In genomic region chr12:79919762-79920161, GRCh38 we compare ENCODE assay signal across 26 cellular contexts.
"Had no signal": no experiment of that assay in that cellular context is flagged by ENCODE, and none has a peak within 500 bp of the region (broad histone marks: within the 10 kb centered on the region; RNA-seq: fewer than 3 reads in every experiment).

No MANE protein-coding gene starts in this region.

- H3K27me3 ChIP-seq: left lung, pancreas, sigmoid colon, spleen, tibial nerve, upper lobe of left lung, vagina had no signal

- H3K9me3 ChIP-seq: left lung, lower lobe of right lung, pancreas, prostate gland, sigmoid colon, spleen, tibial nerve, upper lobe of left lung, vagina had no signal

- DNase-seq: hippocampal formation; kidney; left colon; left lung; lower lobe of right lung; mammary epithelial cell; mesenchymal stem cell; naive thymus-derived CD8-positive, alpha-beta T cell; nucleus accumbens; pancreas; posterior cingulate gyrus; retina; right cardiac atrium; sigmoid colon; small intestine; spleen; stimulated activated CD4-positive, alpha-beta T cell treated with anti-CD3 and anti-CD28 coated beads, Interleukin-2, amount 100 ng/mL, for 48 hours; stimulated activated CD4-positive, alpha-beta T cell treated with anti-CD3 and anti-CD28 coated beads, Interleukin-4, amount 100 ng/mL, for 4 hours; stimulated activated CD8-positive, alpha-beta memory T cell treated with anti-CD3 and anti-CD28 coated beads, Interleukin-4, amount 100 ng/mL, for 48 hours; stimulated activated naive CD4-positive, alpha-beta T cell treated with Interleukin-2 at 50 U/mL for 16 hours; stimulated activated naive CD8-positive, alpha-beta T cell treated with anti-CD3 and anti-CD28 coated beads, Interleukin-15, amount 100 ng/mL, for 72 hours; substantia nigra; upper lobe of left lung had no signal

- FAIRE-seq: kidney, pancreas, small intestine had no signal

- H3K4me3 ChIP-seq: left lung, lower lobe of right lung, pancreas, prostate gland, sigmoid colon, tibial nerve, upper lobe of left lung, vagina had no signal

- H3K27ac ChIP-seq: left lung, lower lobe of right lung, pancreas, prostate gland, spleen, tibial nerve, upper lobe of left lung, vagina had no signal

- H3K36me3 ChIP-seq: left lung, lower lobe of right lung, pancreas, prostate gland, sigmoid colon, spleen, tibial nerve, upper lobe of left lung, vagina had no signal

- ATAC-seq: left colon; left lung; lower lobe of right lung; naive thymus-derived CD8-positive, alpha-beta T cell; pancreas; right cardiac atrium; stimulated activated naive CD8-positive, alpha-beta T cell treated with anti-CD3 and anti-CD28 coated beads, Interleukin-15, amount 100 ng/mL, for 72 hours had no signal

- H3K4me1 ChIP-seq: prostate gland had no signal
